Comparison of ENCODE assay signal across 9 cellular contexts in genomic region chr12:96237465-96238077, GRCh38. TPM values are rescaled to one million over a fixed set of nuclear protein-coding genes. Genes with fewer than 3 reads are reported as not detected.
DNase-seq lines count a peak whose midpoint lies in the region; ATAC-seq, FAIRE-seq and TF ChIP-seq lines count a peak whose summit lies in the region.
"Had no signal": no experiment of that assay in that cellular context is flagged by ENCODE, and none has a peak within 500 bp of the region (broad histone marks: within the 10 kb centered on the region; RNA-seq: fewer than 3 reads in every experiment).

No MANE protein-coding gene starts in this region.

- no peak for DNase-seq in HepG2 (ENCODE audit: low spot score)
- peak in 2 of 3 experiments; percentile 20 to 36 for DNase-seq in activated CD8-positive, alpha-beta memory T cell treated with anti-CD3 and anti-CD28 coated beads for 48 hours (ENCODE audit: low read depth in 2 of 3, low spot score in 2 of 3)
- DNase-seq in renal cortical epithelial cell (ENCODE audit: low read depth): peak; percentile 87

- ATAC-seq in HepG2: no peak
- ATAC-seq in HG02973 (IDR thresholded peaks at IDR 0.05; ENCODE audit: unreplicated experiment): no peak
- ATAC-seq in GM21619 (IDR thresholded peaks at IDR 0.05; ENCODE audit: unreplicated experiment): no peak
- ATAC-seq in GM18520 (IDR thresholded peaks at IDR 0.05; ENCODE audit: unreplicated experiment): no peak

- POLR2A ChIA-PET in HepG2 (lab: Yijun Ruan, JAX): no interaction called here

- TF ChIP-seq POLR2A in HepG2 (IDR thresholded peaks at IDR 0.05; ENCODE audit: insufficient read depth in 1 of 2, low read depth in 2 of 2, low read length in 2 of 2): no peak

- FAIRE-seq in HepG2 (lab: Jason Lieb, UNC): no peak
- FAIRE-seq: G401.6 had no signal

- no peak overlapping the region for H3K27ac ChIP-seq in liver (ENCODE audit: low read depth in 1 of 2, low read length in 2 of 2)
- no peak overlapping the region for H3K27ac ChIP-seq in HepG2 (ENCODE audit: extremely low read length, insufficient read depth, low read length)
- H3K27ac ChIP-seq in esophagus (ENCODE audit: low read depth in 2 of 2, low read length in 1 of 2): peak overlapping the region; percentile 70 to 81

- intact Hi-C loops in HepG2 (cut with micrococcal nuclease; ENCODE audit: unreplicated experiment): no loop called here

- CTCF ChIA-PET in HepG2 (lab: Yijun Ruan, JAX; ENCODE audit: low intra/inter-chr PET ratio, low total read pairs): no interaction called here

- no peaks in the 10 kb centered on the region for H3K79me2 ChIP-seq in HepG2 (ENCODE audit: insufficient read depth, low read length)

- H3K4me3 ChIP-seq in liver (ENCODE audit: low read depth in 1 of 3, low read length in 3 of 3) (no peak overlapping the region), HepG2 (replicated peaks in 1 of 3; ENCODE audit: insufficient read depth in 1 of 3, low read depth in 2 of 3, low read length in 3 of 3) (no peak overlapping the region), esophagus (ENCODE audit: low read depth in 1 of 2, low read length in 2 of 2) (no peak overlapping the region)

- H2AFZ ChIP-seq in HepG2 (ENCODE audit: low read length): no peak overlapping the region

- H3K36me3 ChIP-seq in liver (ENCODE audit: control insufficient read depth in 4 of 4, insufficient read depth in 3 of 4, low read depth in 1 of 4, low read length in 3 of 4): no peaks in the 10 kb centered on the region
- H3K36me3 ChIP-seq in HepG2 (replicated peaks in 1 of 2; ENCODE audit: control insufficient read depth in 1 of 2, insufficient read depth in 2 of 2, low read length in 2 of 2): no peaks in the 10 kb centered on the region
- H3K36me3 ChIP-seq in esophagus (ENCODE audit: control insufficient read depth in 2 of 2, insufficient read depth in 2 of 2, low read length in 1 of 2): peaks cover 3 to 9% of the 10 kb centered on the region in 2 donors

- H3K27me3 ChIP-seq in liver (ENCODE audit: control insufficient read depth in 4 of 4, insufficient read depth in 4 of 4, low read length in 3 of 4) (no peaks in the 10 kb centered on the region), HepG2 (ENCODE audit: control insufficient read depth in 1 of 2, insufficient read depth in 2 of 2, low read length in 2 of 2) (no peaks in the 10 kb centered on the region), esophagus (ENCODE audit: control insufficient read depth in 1 of 2, insufficient read depth in 2 of 2, low read length in 2 of 2) (no peaks in the 10 kb centered on the region)

- TF ChIP-seq EP300 in HepG2 (IDR thresholded peaks at IDR 0.05; ENCODE audit: low read depth in 2 of 2, low read length in 2 of 2) (no peak), HepG2 (CRISPR knock-in tag; IDR thresholded peaks at IDR 0.05; ENCODE audit: borderline replicate concordance) (no peak)

- H3K9ac ChIP-seq in liver (ENCODE audit: low read depth in 1 of 2, low read length in 2 of 2) (no peak overlapping the region), HepG2 (ENCODE audit: insufficient read depth, low read depth, low read length) (no peak overlapping the region)

- TF ChIP-seq RAD21 in liver (IDR thresholded peaks at IDR 0.05) (no peak), HepG2 (CRISPR knock-in tag; IDR thresholded peaks at IDR 0.05) (no peak)

- no peak overlapping the region for H3K4me2 ChIP-seq in HepG2 (ENCODE audit: low read depth, low read length)

- in situ Hi-C loops in HepG2 (cut with HindIII; ENCODE audit: extremely low pct_ligation_motif_present, low pct_unique_long_range_greater_than_20kb): no loop called here

- peaks cover 1 to 12% (median 5%) of the 10 kb centered on the region in 4 donors for H3K4me1 ChIP-seq in liver (ENCODE audit: control insufficient read depth in 4 of 4, insufficient read depth in 4 of 4, low read length in 3 of 4)
- H3K4me1 ChIP-seq in HepG2 (ENCODE audit: insufficient read depth, low read length): peaks cover 10% of the 10 kb centered on the region
- H3K4me1 ChIP-seq in esophagus (ENCODE audit: control insufficient read depth in 2 of 2, insufficient read depth in 2 of 2, low read length in 1 of 2): peaks cover 9 to 22% of the 10 kb centered on the region in 2 donors

- 71% methylated on average over 9 of the region's 9 CpGs for WGBS in liver
- 80% methylated on average over 9 of the region's 9 CpGs for WGBS in HepG2 (ENCODE audit: low lambda C conversion rate)
- 32 to 54% methylated on average over 9 of the region's 9 CpGs for WGBS in esophagus, 2 donors

- H4K20me1 ChIP-seq in HepG2 (ENCODE audit: insufficient read depth, low read length): no peaks in the 10 kb centered on the region

- BruUV-seq in HepG2 (replicated peaks; lab: Mats Ljungman, UMichigan): no TSS peak

- H3K9me3 ChIP-seq in liver (ENCODE audit: control insufficient read depth in 4 of 4, low read length in 3 of 4): no peaks in the 10 kb centered on the region
- no peaks in the 10 kb centered on the region for H3K9me3 ChIP-seq in HepG2 (ENCODE audit: low read length)
- peaks cover 0 to 2% of the 10 kb centered on the region in 2 donors for H3K9me3 ChIP-seq in esophagus (ENCODE audit: control insufficient read depth in 2 of 2, insufficient read depth in 1 of 2, low read depth in 1 of 2, low read length in 1 of 2)

- no peak for TF ChIP-seq CTCF in liver (IDR thresholded peaks at IDR 0.05; ENCODE audit: low read depth, low read length, missing input control)
- no peak for TF ChIP-seq CTCF in HepG2 (CRISPR knock-in tag; IDR thresholded peaks at IDR 0.05)

TF ChIP-seq in liver, 16 proteins besides CTCF, POLR2A, EP300 and RAD21:
- TF ChIP-seq JUND (IDR thresholded peaks at IDR 0.05): peak; percentile 29 to 30
- TF ChIP-seq HNF4G (IDR thresholded peaks at IDR 0.05): no peak
- TF ChIP-seq ZBTB33 (IDR thresholded peaks at IDR 0.05): no peak

TF ChIP-seq in HepG2, 621 proteins besides CTCF, POLR2A, EP300 and RAD21 (continues in another document):
- TF ChIP-seq FOXP4 (CRISPR knock-in tag; IDR thresholded peaks at IDR 0.05) (no peak), ZBTB7A (CRISPR knock-in tag; IDR thresholded peaks at IDR 0.05) (no peak), GABPB1 (CRISPR knock-in tag; IDR thresholded peaks at IDR 0.05) (no peak), ARNT (IDR thresholded peaks at IDR 0.05) (no peak), ZNF451 (CRISPR knock-in tag; IDR thresholded peaks at IDR 0.05) (no peak)

RNA-seq across cellular contexts. Expression of gene ELK3, which starts 43.4 kb away (rescaled TPM):
- total RNA-seq in liver (1 to 10 TPM; 4.1 to 4.9 TPM), HepG2 (2016; rRNA removed; fragmentation: Illumina TruSeq; extraction: Trizol) (3.0 and 3.2 TPM in 2 replicates), renal cortical epithelial cell (22.9 and 26.7 TPM in 2 replicates)
- polyA plus RNA-seq in liver (1 to 10 TPM; 3.7 to 5.2 TPM), HepG2 (2011; rRNA removed) (2.4 and 2.9 TPM in 2 replicates), esophagus (10 to 100 TPM; 15.8 to 17.0 TPM)
- total RNA-seq in HepG2 (2016; cell fraction: cytosol; rRNA removed; fragmentation: Illumina TruSeq; extraction: Trizol; ENCODE audit: low read depth): 1.2 and 1.3 TPM in 2 replicates
- 2.3 and 2.7 TPM in 2 replicates for total RNA-seq in HepG2 (2016; cell fraction: insoluble cytoplasmic fraction; rRNA removed; fragmentation: Illumina TruSeq; extraction: Trizol)
- total RNA-seq in HepG2 (2016; cell fraction: membrane; rRNA removed; fragmentation: Illumina TruSeq; extraction: Trizol): 4.8 and 5.0 TPM in 2 replicates
- 2.7 and 3.9 TPM in 2 replicates for total RNA-seq in HepG2 (2016; cell fraction: nucleus; rRNA removed; fragmentation: Illumina TruSeq; extraction: Trizol)
- 1.5 and 2.1 TPM in 2 replicates for polyA plus RNA-seq in HepG2 (2011; cell fraction: cytosol; rRNA removed)
- 1.2 and 2.1 TPM in 2 replicates for polyA plus RNA-seq in HepG2 (2011; cell fraction: nucleus; rRNA removed)
- 1.8 and 2.5 TPM in 2 replicates for polyA plus RNA-seq in HepG2 (2012)
- polyA plus RNA-seq in HepG2 (2016; cell fraction: cytosol; fragmentation: Illumina TruSeq; extraction: Trizol; ENCODE audit: low read depth): 1.5 and 2.0 TPM in 2 replicates
- polyA plus RNA-seq in HepG2 (2016; cell fraction: insoluble cytoplasmic fraction; fragmentation: Illumina TruSeq; extraction: Trizol; ENCODE audit: low read depth): 4.0 and 4.7 TPM in 2 replicates
- 3.8 and 4.8 TPM in 2 replicates for polyA plus RNA-seq in HepG2 (2016; cell fraction: membrane; fragmentation: Illumina TruSeq; extraction: Trizol; ENCODE audit: low read depth)
- polyA plus RNA-seq in HepG2 (2016; cell fraction: nucleus; fragmentation: Illumina TruSeq; extraction: Trizol; ENCODE audit: insufficient read depth, low read depth): 3.9 and 4.5 TPM in 2 replicates
- 5.5 and 9.6 TPM in 2 replicates for polyA minus RNA-seq in HepG2 (2011; rRNA and poly(A)+ RNA removed; ENCODE audit: low replicate concordance)
- polyA minus RNA-seq in HepG2 (2011; cell fraction: cytosol; rRNA and poly(A)+ RNA removed): 3.2 and 3.3 TPM in 2 replicates
- 2.6 and 2.7 TPM in 2 replicates for polyA minus RNA-seq in HepG2 (2011; cell fraction: nucleus; rRNA and poly(A)+ RNA removed)

Comparison
In these comparisons a context has a peak if more than half of its experiments do, and no peak if none do; other contexts are left out.
1. H3K27ac ChIP-seq: peak in esophagus (2 of 2); none in liver (0 of 2) and HepG2 (single experiment).